9 cellular contexts compared by ENCODE assay signal in the genomic region with DNA sequence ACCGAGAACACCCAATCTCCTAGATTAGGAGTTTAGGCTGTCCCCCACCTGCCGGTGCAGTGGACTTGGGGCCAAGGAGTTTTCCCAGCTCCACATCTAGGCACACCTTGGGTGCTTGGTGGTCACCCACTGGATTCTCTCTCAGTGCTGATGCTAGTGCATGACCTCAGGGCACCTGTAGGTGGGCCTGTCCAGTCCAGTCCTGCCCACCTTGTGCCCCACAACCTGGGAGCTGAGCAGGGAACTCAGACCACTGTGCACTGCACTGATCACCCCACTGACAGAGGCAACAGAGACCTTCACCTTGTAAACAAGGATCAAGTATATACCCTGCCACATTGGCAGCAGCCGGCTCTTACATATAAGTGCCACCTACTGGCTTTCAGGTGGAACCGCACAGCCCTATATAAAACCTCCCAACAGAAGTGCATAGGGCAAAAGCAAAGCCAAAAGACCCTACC. TPM values are rescaled to one million over a fixed set of nuclear protein-coding genes. Genes with fewer than 3 reads are reported as not detected.
DNase-seq lines count a peak whose midpoint lies in the region; ATAC-seq, FAIRE-seq and TF ChIP-seq lines count a peak whose summit lies in the region.
"Had no signal": no experiment of that assay in that cellular context is flagged by ENCODE, and none has a peak within 500 bp of the region (broad histone marks: within the 10 kb centered on the region; RNA-seq: fewer than 3 reads in every experiment).

No MANE protein-coding gene starts in this region.

- H3K4me3 Mint-ChIP-seq in natural killer cell treated with Interleukin-12 subunit alpha and Interleukin-12 subunit beta and Interleukin-15 and Interleukin-18, amount 100 ng/mL, for 72 hours: no peak overlapping the region
- H3K4me3 Mint-ChIP-seq in natural killer cell: no peak overlapping the region

- no peak overlapping the region for H3K27ac ChIP-seq in Peyer's patch

- H3K27me3 Mint-ChIP-seq in natural killer cell treated with Interleukin-12 subunit alpha and Interleukin-12 subunit beta and Interleukin-15 and Interleukin-18, amount 100 ng/mL, for 72 hours: no peaks in the 10 kb centered on the region
- H3K27me3 Mint-ChIP-seq in natural killer cell (ENCODE audit: low read depth in 2 of 2): no peaks in the 10 kb centered on the region

- peak; percentile 15 to 27 for ATAC-seq in natural killer cell treated with Interleukin-12 subunit alpha and Interleukin-12 subunit beta and Interleukin-15 and Interleukin-18, amount 100 ng/mL, for 72 hours
- ATAC-seq in natural killer cell (no peak), sciatic nerve (peak; percentile 49)

- H3K4me3 ChIP-seq in bronchial epithelial cell (ENCODE audit: low read depth, low read length) (no peak overlapping the region), Peyer's patch (no peak overlapping the region)

- FAIRE-seq in bronchial epithelial cell (lab: Jason Lieb, UNC): no peak
- FAIRE-seq: G401.6 had no signal

- no peaks in the 10 kb centered on the region for H3K4me1 Mint-ChIP-seq in natural killer cell treated with Interleukin-12 subunit alpha and Interleukin-12 subunit beta and Interleukin-15 and Interleukin-18, amount 100 ng/mL, for 72 hours (ENCODE audit: low read depth in 2 of 2)
- no peaks in the 10 kb centered on the region for H3K4me1 Mint-ChIP-seq in natural killer cell

- TF ChIP-seq POLR2A in Peyer's patch (IDR thresholded peaks at IDR 0.05): no peak

- no peaks in the 10 kb centered on the region for H3K27me3 ChIP-seq in bronchial epithelial cell (ENCODE audit: control insufficient read depth, insufficient read depth, low read length)
- no peaks in the 10 kb centered on the region for H3K27me3 ChIP-seq in Peyer's patch

- no peaks in the 10 kb centered on the region for H3K9me3 ChIP-seq in Peyer's patch

- peaks cover under 1% of the 10 kb centered on the region for H3K9me3 Mint-ChIP-seq in natural killer cell treated with Interleukin-12 subunit alpha and Interleukin-12 subunit beta and Interleukin-15 and Interleukin-18, amount 100 ng/mL, for 72 hours
- H3K9me3 Mint-ChIP-seq in natural killer cell: peaks cover 3 to 6% of the 10 kb centered on the region in 2 donors

- H3K36me3 ChIP-seq in bronchial epithelial cell (ENCODE audit: control insufficient read depth, insufficient read depth, low read length) (no peaks in the 10 kb centered on the region), Peyer's patch (no peaks in the 10 kb centered on the region)

- H3K36me3 Mint-ChIP-seq in natural killer cell treated with Interleukin-12 subunit alpha and Interleukin-12 subunit beta and Interleukin-15 and Interleukin-18, amount 100 ng/mL, for 72 hours: peaks cover 1% of the 10 kb centered on the region
- peaks cover 5% of the 10 kb centered on the region for H3K36me3 Mint-ChIP-seq in natural killer cell

- intact Hi-C loops in natural killer cell (cut with micrococcal nuclease): no loop called here
- intact Hi-C loops in sciatic nerve (cut with DNase I): no loop called here

- in situ Hi-C loops in KBM-7 (cut with MboI; ENCODE audit: low pct_unique_long_range_greater_than_20kb, low sequenced_read_pairs): no loop called here

- H3K4me1 ChIP-seq in Peyer's patch: no peaks in the 10 kb centered on the region

- TF ChIP-seq CTCF in natural killer cell (IDR thresholded peaks at IDR 0.05) (no peak), bronchial epithelial cell (IDR thresholded peaks at IDR 0.05; ENCODE audit: insufficient read depth, low read length, severe bottlenecking) (peak; percentile 59), Peyer's patch (IDR thresholded peaks at IDR 0.05) (peak in 3 of 6 experiments; percentile 10 to 23 (median 17))

- H3K27ac Mint-ChIP-seq in natural killer cell treated with Interleukin-12 subunit alpha and Interleukin-12 subunit beta and Interleukin-15 and Interleukin-18, amount 100 ng/mL, for 72 hours: no peak overlapping the region
- H3K27ac Mint-ChIP-seq in natural killer cell: no peak overlapping the region

- no peak for DNase-seq in natural killer cell treated with Interleukin-12 subunit alpha and Interleukin-12 subunit beta and Interleukin-15 and Interleukin-18, amount 100 ng/mL, for 72 hours (ENCODE audit: low spot score)
- DNase-seq in natural killer cell (no peak), KBM-7 (peak; percentile 12), bronchial epithelial cell (ENCODE audit: low read depth) (peak; percentile 29), sciatic nerve (ENCODE audit: low spot score) (no peak), Peyer's patch (no peak), NCI-H2029 treated with DMSO at 0.1 percent for 48 hours (lab: John Stamatoyannopoulos, UW) (no peak)
- DNase-seq in activated CD4-positive, alpha-beta T cell treated with anti-CD3 and anti-CD28 coated beads, Interleukin-2, amount 50 U/mL, for 1 hour: no peak

RNA-seq across cellular contexts. Expression of gene CDH19, which starts 12.7 kb away (rescaled TPM):
- not detected for total RNA-seq in natural killer cell treated with Interleukin-12 subunit alpha and Interleukin-12 subunit beta and Interleukin-15 and Interleukin-18, amount 100 ng/mL, for 72 hours
- not detected for total RNA-seq in natural killer cell
- under 0.01 and 0.26 TPM in 2 replicates for total RNA-seq in bronchial epithelial cell
- total RNA-seq in sciatic nerve: 160 TPM
- total RNA-seq in Peyer's patch: 10 to 100 TPM in 1 of 4 donors, 1 to 10 TPM in 3; 1.9 to 18.2 (median 2.5) TPM

Comparison
In these comparisons a context has a peak if more than half of its experiments do, and no peak if none do; other contexts are left out.
1. ATAC-seq: peak in natural killer cell treated with Interleukin-12 subunit alpha and Interleukin-12 subunit beta and Interleukin-15 and Interleukin-18, amount 100 ng/mL, for 72 hours (2 of 2) and sciatic nerve (single experiment); none in natural killer cell (0 of 3).
2. DNase-seq: peak in KBM-7 (single experiment) and bronchial epithelial cell (single experiment); none in natural killer cell treated with Interleukin-12 subunit alpha and Interleukin-12 subunit beta and Interleukin-15 and Interleukin-18, amount 100 ng/mL, for 72 hours (single experiment), natural killer cell (single experiment), sciatic nerve (single experiment), Peyer's patch (0 of 3), activated CD4-positive, alpha-beta T cell treated with anti-CD3 and anti-CD28 coated beads, Interleukin-2, amount 50 U/mL, for 1 hour (single experiment) and NCI-H2029 treated with DMSO at 0.1 percent for 48 hours (single experiment).